ENCODE assay signal across 17 cellular contexts in the genomic region with DNA sequence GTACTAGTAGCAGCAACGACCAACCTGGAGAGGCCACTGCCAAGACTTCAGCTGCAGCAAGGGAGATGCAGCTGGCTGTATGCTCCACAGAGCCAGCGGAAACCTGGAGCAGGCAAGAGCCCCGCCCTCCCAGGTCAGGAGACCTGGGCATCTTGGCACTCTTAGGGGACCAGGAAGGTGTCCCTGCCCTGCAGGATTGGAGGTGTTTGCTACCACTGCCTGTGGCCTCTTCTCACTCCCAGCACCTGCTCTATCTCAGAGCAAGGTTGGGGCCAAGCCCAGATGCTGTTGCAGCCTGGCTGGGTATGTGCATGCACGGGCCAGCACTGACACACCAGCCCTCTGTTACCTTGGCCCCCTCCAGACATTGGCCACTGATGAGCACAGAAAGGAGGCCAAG.
"Had no signal": no experiment of that assay in that cellular context is flagged by ENCODE, and none has a peak within 500 bp of the region (broad histone marks: within the 10 kb centered on the region; RNA-seq: fewer than 3 reads in every experiment).

No MANE protein-coding gene starts in this region.

- H3K27me3 ChIP-seq: cardiac muscle cell, foreskin keratinocyte, SJSA1, tibial artery had no signal

- H3K4me3 Mint-ChIP-seq: activated CD8-positive, alpha-beta T cell treated with anti-CD3 and anti-CD28 coated beads for 36 hours; activated naive CD8-positive, alpha-beta T cell treated with anti-CD3 and anti-CD28 coated beads, Interleukin-2, amount 50 U/mL, for 24 hours; activated T-helper 1 cell treated with anti-CD3 and anti-CD28 coated beads, Interleukin-12 subunit alpha, Interleukin-12 subunit beta, Interleukin-2, Interleukin-4 antibody, amounts not matched to agents 30 ng/mL and 10 ng/mL and 1 ng/mL, durations not matched to agents 14 hours and 24 hours and 36 hours; naive B cell had no signal

- H3K4me1 ChIP-seq: foreskin keratinocyte, SJSA1 had no signal

- H3K36me3 ChIP-seq: cardiac muscle cell, SJSA1, tibial artery, WERI-Rb-1 had no signal

- H3K27me3 Mint-ChIP-seq: activated CD8-positive, alpha-beta T cell treated with anti-CD3 and anti-CD28 coated beads for 36 hours; activated naive CD8-positive, alpha-beta T cell treated with anti-CD3 and anti-CD28 coated beads, Interleukin-2, amount 50 U/mL, for 24 hours; naive B cell had no signal

- H3K36me3 Mint-ChIP-seq: naive B cell had no signal

- H3K9me3 ChIP-seq: SJSA1 had no signal

- H3K27ac Mint-ChIP-seq: activated CD8-positive, alpha-beta T cell treated with anti-CD3 and anti-CD28 coated beads for 36 hours; activated naive CD8-positive, alpha-beta T cell treated with anti-CD3 and anti-CD28 coated beads, Interleukin-2, amount 50 U/mL, for 24 hours; activated T-helper 1 cell treated with anti-CD3 and anti-CD28 coated beads, Interleukin-12 subunit alpha, Interleukin-12 subunit beta, Interleukin-2, Interleukin-4 antibody, amounts not matched to agents 30 ng/mL and 10 ng/mL and 1 ng/mL, durations not matched to agents 14 hours and 24 hours and 36 hours; naive B cell had no signal

- H3K4me3 ChIP-seq: cardiac muscle cell, SJSA1, tibial artery had no signal

- DNase-seq: activated CD4-positive, alpha-beta T cell treated with anti-CD3 and anti-CD28 coated beads for 4 hours; activated CD8-positive, alpha-beta T cell treated with anti-CD3 and anti-CD28 coated beads for 36 hours; activated naive CD4-positive, alpha-beta T cell treated with Interleukin-2 at 50 U/mL for 16 hours; activated naive CD8-positive, alpha-beta T cell treated with anti-CD3 and anti-CD28 coated beads, Interleukin-2, amount 50 U/mL, for 24 hours; foreskin keratinocyte; head of caudate nucleus; left ventricle myocardium superior; naive B cell; stimulated activated CD4-positive, alpha-beta T cell treated with anti-CD3 and anti-CD28 coated beads, Interleukin-4, amount 100 ng/mL, for 1 hour; stimulated activated CD8-positive, alpha-beta memory T cell treated with anti-CD3 and anti-CD28 coated beads, Interleukin-4, amount 100 ng/mL, for 48 hours; SW 1271; T1000; tibial artery; WERI-Rb-1 had no signal

- ATAC-seq: activated CD8-positive, alpha-beta T cell treated with anti-CD3 and anti-CD28 coated beads for 36 hours; activated naive CD8-positive, alpha-beta T cell treated with anti-CD3 and anti-CD28 coated beads, Interleukin-2, amount 50 U/mL, for 24 hours; foreskin keratinocyte; left ventricle myocardium superior had no signal

- H3K27ac ChIP-seq: cardiac muscle cell, foreskin keratinocyte, SJSA1, tibial artery, WERI-Rb-1 had no signal

- H3K4me1 Mint-ChIP-seq: activated naive CD8-positive, alpha-beta T cell treated with anti-CD3 and anti-CD28 coated beads, Interleukin-2, amount 50 U/mL, for 24 hours; naive B cell had no signal
